ENCODE assay signal across 8 cellular contexts in genomic region chr6:125858427-125859320, GRCh38.
A peak's percentile ranks its signal among the peaks of the same experiment; 100 is the strongest.
DNase-seq lines count a peak whose midpoint lies in the region; ATAC-seq, FAIRE-seq and TF ChIP-seq lines count a peak whose summit lies in the region.

No MANE protein-coding gene starts in this region.

- 0 out of 3 replicates have a peak overlapping the region, but pooled peaks have one; percentile 19 for H3K4me2 ChIP-seq in A549

- TF ChIP-seq CTCF in A549 (IDR thresholded peaks at IDR 0.05): peak; percentile 74

- ATAC-seq in A549: peak; percentile 100
- peak; percentile 84 for ATAC-seq in GM18502 (IDR thresholded peaks at IDR 0.05; ENCODE audit: poor library complexity, unreplicated experiment)
- ATAC-seq in HG03520 (IDR thresholded peaks at IDR 0.05; ENCODE audit: unreplicated experiment): peak; percentile 87
- ATAC-seq in GM18909 (IDR thresholded peaks at IDR 0.05; ENCODE audit: poor library complexity, unreplicated experiment): no peak

- FAIRE-seq in A549 (lab: Jason Lieb, UNC): peak; percentile 80

- peaks cover 18% of the 10 kb centered on the region for H3K4me1 ChIP-seq in A549

- no peaks in the 10 kb centered on the region for H3K9me3 ChIP-seq in A549

- no peak for TF ChIP-seq POLR2A in A549 (IDR thresholded peaks at IDR 0.05; ENCODE audit: low read length)

- CTCF ChIA-PET in A549 (lab: Yijun Ruan, JAX): interaction anchor here (0.6 to 8.2 kb wide), 34 partner anchors 9 to 1257 kb away, joined by 3 to 112 read pairs (median 4); partner anchors contain the start of gene HINT3

- H3K27ac ChIP-seq in A549: peak overlapping the region; percentile 44 to 68; a peak in 4 of 6 replicates

- peak; percentile 83 to 85 for DNase-seq in A549 (ENCODE audit: low read depth in 1 of 2, low spot score in 1 of 2)
- DNase-seq in SHP77 treated with DMSO at 0.1 percent for 48 hours (lab: John Stamatoyannopoulos, UW): peak; percentile 6
- DNase-seq in brain pericyte (ENCODE audit: low read depth, low spot score): peak; percentile 13
- DNase-seq in iPS-NIHi11 (ENCODE audit: low spot score): peak; percentile 86
- DNase-seq in stimulated activated CD4-positive, alpha-beta T cell treated with anti-CD3 and anti-CD28 coated beads, Interleukin-15, amount 100 ng/mL, for 24 hours: peak; percentile 30

- no peak for TF ChIP-seq EP300 in A549 (IDR thresholded peaks at IDR 0.05)

- WGBS in A549 (ENCODE audit: missing lambda C conversion rate): 25% methylated on average over 7 of the region's 7 CpGs

- peak; percentile 83 to 95 for TF ChIP-seq RAD21 in A549 (conservative IDR thresholded peaks at IDR 0.05 in 1 of 2, IDR thresholded peaks at IDR 0.05 in 1 of 2)

- H3K4me3 ChIP-seq in A549: no peak overlapping the region

- POLR2A ChIA-PET in A549 (lab: Yijun Ruan, JAX): no interaction called here

TF ChIP-seq in A549, 52 proteins besides CTCF, POLR2A, EP300 and RAD21:
- TF ChIP-seq TP53 (CRISPR knock-in tag; IDR thresholded peaks at IDR 0.05): no peak
- TF ChIP-seq E2F6 (IDR thresholded peaks at IDR 0.05; ENCODE audit: borderline replicate concordance, low read depth): peak; percentile 19; the same call in 1 of the 2 replicates
- TF ChIP-seq SMC3 (IDR thresholded peaks at IDR 0.05): peak; percentile 87

Comparison
In these comparisons a context has a peak if more than half of its experiments do, and no peak if none do; other contexts are left out.
1. DNase-seq: peak in every context shown above with its lines; median percentile 86 in iPS-NIHi11; 84 in A549; 30 in stimulated activated CD4-positive, alpha-beta T cell treated with anti-CD3 and anti-CD28 coated beads, Interleukin-15, amount 100 ng/mL, for 24 hours; 13 in brain pericyte; 6 in SHP77 treated with DMSO at 0.1 percent for 48 hours.